In the genomic region with DNA sequence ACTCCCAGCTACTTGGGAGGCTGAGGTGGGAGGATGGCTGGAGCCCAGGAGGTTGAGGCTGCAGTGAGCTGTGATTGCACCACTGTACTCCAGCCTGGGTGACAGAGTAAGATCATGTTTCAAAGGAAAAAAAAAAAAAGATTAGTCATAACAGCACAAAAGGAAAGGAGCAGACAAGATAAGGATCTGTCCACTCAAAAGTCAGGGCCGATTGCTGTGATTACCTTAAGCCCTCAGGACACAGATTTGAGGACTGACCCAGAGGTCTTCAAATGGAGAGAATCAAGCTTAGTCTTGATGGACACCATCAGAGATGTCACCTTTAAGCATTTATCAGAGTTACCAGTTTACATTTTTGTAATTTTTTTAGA, we compare ENCODE assay signal across 25 cellular contexts. TPM values are rescaled to one million over a fixed set of nuclear protein-coding genes. Genes with fewer than 3 reads are reported as not detected.
A peak's percentile ranks its signal among the peaks of the same experiment; 100 is the strongest.
DNase-seq lines count a peak whose midpoint lies in the region; TF ChIP-seq lines count a peak whose summit lies in the region.
"Had no signal": no experiment of that assay in that cellular context is flagged by ENCODE, and none has a peak within 500 bp of the region (broad histone marks: within the 10 kb centered on the region; RNA-seq: fewer than 3 reads in every experiment).

No MANE protein-coding gene starts in this region.

- TF ChIP-seq CTCF in Caco-2 (IDR thresholded peaks at IDR 0.05; ENCODE audit: insufficient read depth in 1 of 2, low read depth in 1 of 2, low read length in 1 of 2, severe bottlenecking in 1 of 2, unreplicated experiment in 1 of 2) (no peak), HEK293 (tag by site-specific recombination; IDR thresholded peaks at IDR 0.05) (no peak), fibroblast of villous mesenchyme (IDR thresholded peaks at IDR 0.05; ENCODE audit: insufficient read depth, low read depth, low read length) (no peak), colonic mucosa (IDR thresholded peaks at IDR 0.05) (no peak)

- no TSS peak for BruUV-seq in Caco-2 (replicated peaks; lab: Mats Ljungman, UMichigan)

- DNase-seq in Caco-2 (peak; percentile 60 to 76), SW480 (ENCODE audit: low spot score) (peak; percentile 51), fibroblast of villous mesenchyme (ENCODE audit: low read depth) (peak; percentile 51), colonic mucosa (no peak), T1000 (lab: John Stamatoyannopoulos, UW) (no peak), kidney glomerular epithelial cell (lab: John Stamatoyannopoulos, UW) (no peak)
- no peak for DNase-seq in stimulated activated CD4-positive, alpha-beta T cell treated with anti-CD3 and anti-CD28 coated beads, Interleukin-1b, Interleukin-23, amount 100 ng/mL, for 48 hours
- DNase-seq: activated CD4-positive, alpha-beta T cell treated with anti-CD3 and anti-CD28 coated beads, Interleukin-2, amount 10 ng/mL, durations not matched to agents 7 days and 5 days; activated CD8-positive, alpha-beta memory T cell treated with anti-CD3 and anti-CD28 coated beads, Interleukin-2, amount 50 U/mL, for 48 hours; activated effector memory CD4-positive, alpha-beta T cell treated with anti-CD3 and anti-CD28 coated beads, Interleukin-2, amount 50 U/mL, for 16 hours; amniotic stem cell; CD4-positive, CD25-positive, alpha-beta regulatory T cell; DMS79 treated with DMSO at 0.1 percent for 48 hours; dorsolateral prefrontal cortex; erythroblast; mesendoderm; naive B cell; NCI-H1436; NCI-H526 treated with DMSO at 0.1 percent for 48 hours; stimulated activated CD4-positive, alpha-beta T cell treated with anti-CD3 and anti-CD28 coated beads, Interleukin-2, amount 100 ng/mL, for 24 hours; stimulated activated naive B cell treated with anti-CD40 and anti-IgM and Interleukin-4, amounts not matched to agents 10 μg/mL and 1 μg/mL and 100 μg/mL, for 72 hours; T-helper 1 cell; testis had no signal

- H3K9me3 Mint-ChIP-seq in Caco-2 (ENCODE audit: unreplicated experiment) = no peaks in the 10 kb centered on the region
- H3K9me3 Mint-ChIP-seq: activated CD4-positive, alpha-beta T cell treated with anti-CD3 and anti-CD28 coated beads, Interleukin-2, amount 10 ng/mL, durations not matched to agents 7 days and 5 days; CD4-positive, CD25-positive, alpha-beta regulatory T cell; naive B cell; stimulated activated naive B cell treated with anti-CD40 and anti-IgM and Interleukin-4, amounts not matched to agents 10 μg/mL and 1 μg/mL and 100 μg/mL, for 72 hours had no signal

- H3K36me3 ChIP-seq in Caco-2 (ENCODE audit: control insufficient read depth, insufficient read depth, low read length) (peaks cover 2% of the 10 kb centered on the region; the same call in 1 of the 2 replicates), HEK293 (ENCODE audit: control insufficient read depth in 2 of 2, insufficient read depth in 1 of 2, low read length in 2 of 2) (no peaks in the 10 kb centered on the region), colonic mucosa (no peaks in the 10 kb centered on the region)
- H3K36me3 ChIP-seq: HAP-1 had no signal

- CTCF ChIA-PET in Caco-2 (lab: Charles Lee) (interaction anchor here (0.7 to 1.5 kb wide), 2 partner anchors 17 to 53 kb away, joined by 3 to 9 read pairs; no protein-coding TSS in a partner anchor), HEK293 (lab: Yijun Ruan, JAX) (no interaction called here)

- H3K27me3 ChIP-seq in Caco-2 (replicated peaks; ENCODE audit: control insufficient read depth, insufficient read depth, low read length) (no peaks in the 10 kb centered on the region), colonic mucosa (no peaks in the 10 kb centered on the region)
- H3K27me3 ChIP-seq: dorsolateral prefrontal cortex, testis had no signal

- no peaks in the 10 kb centered on the region for H3K9me3 ChIP-seq in Caco-2
- H3K9me3 ChIP-seq in HEK293 (ENCODE audit: control insufficient read depth, insufficient read depth, low read depth, low read length) = no peaks in the 10 kb centered on the region
- H3K9me3 ChIP-seq in colonic mucosa = no peaks in the 10 kb centered on the region
- H3K9me3 ChIP-seq: HAP-1, testis had no signal

- H3K4me3 ChIP-seq in Caco-2 (ENCODE audit: low read depth, low read length) (no peak overlapping the region), HEK293 (ENCODE audit: low read depth, low read length) (no peak overlapping the region), fibroblast of villous mesenchyme (ENCODE audit: low read depth, low read length) (no peak overlapping the region), colonic mucosa (no peak overlapping the region)
- H3K4me3 ChIP-seq: dorsolateral prefrontal cortex, HAP-1, testis had no signal

- H3K36me3 Mint-ChIP-seq in Caco-2 (ENCODE audit: insufficient read depth, unreplicated experiment) = peaks cover 57% of the 10 kb centered on the region
- H3K36me3 Mint-ChIP-seq: CD4-positive, CD25-positive, alpha-beta regulatory T cell; naive B cell had no signal

- no peak overlapping the region for H3K4me3 Mint-ChIP-seq in Caco-2 (ENCODE audit: unreplicated experiment)
- H3K4me3 Mint-ChIP-seq: activated CD4-positive, alpha-beta T cell treated with anti-CD3 and anti-CD28 coated beads, Interleukin-2, amount 10 ng/mL, durations not matched to agents 7 days and 5 days; CD4-positive, CD25-positive, alpha-beta regulatory T cell; naive B cell; stimulated activated naive B cell treated with anti-CD40 and anti-IgM and Interleukin-4, amounts not matched to agents 10 μg/mL and 1 μg/mL and 100 μg/mL, for 72 hours had no signal

- no peak overlapping the region for H3K27ac ChIP-seq in HEK293 (ENCODE audit: extremely low read depth, low read depth, low read length)
- H3K27ac ChIP-seq in colonic mucosa = no peak overlapping the region
- H3K27ac ChIP-seq: dorsolateral prefrontal cortex, testis had no signal

- no peaks in the 10 kb centered on the region for H3K27me3 Mint-ChIP-seq in Caco-2 (ENCODE audit: insufficient read depth, unreplicated experiment)

- H3K4me1 ChIP-seq in Caco-2 (peaks cover 27% of the 10 kb centered on the region), HEK293 (ENCODE audit: control insufficient read depth, insufficient read depth, low read length) (no peaks in the 10 kb centered on the region), colonic mucosa (no peaks in the 10 kb centered on the region)
- H3K4me1 ChIP-seq: HAP-1, testis had no signal

- H3K9ac ChIP-seq in colonic mucosa (ENCODE audit: low read depth in 2 of 2, low read length in 2 of 2) = no peak overlapping the region

- peaks cover 27% of the 10 kb centered on the region for H3K4me1 Mint-ChIP-seq in Caco-2 (ENCODE audit: low read depth, unreplicated experiment)
- H3K4me1 Mint-ChIP-seq: CD4-positive, CD25-positive, alpha-beta regulatory T cell had no signal

- intact Hi-C loops in Caco-2 (cut with micrococcal nuclease; ENCODE audit: unreplicated experiment) = loop anchor here (2.0 kb wide), 1 partner anchor 17 kb away; no protein-coding TSS in a partner anchor
- intact Hi-C loops in colonic mucosa (cut with DNase I) = no loop called here

- POLR2A ChIA-PET in Caco-2 (lab: Charles Lee) = interaction anchor here (0.9 to 1.1 kb wide), 2 partner anchors 17 kb away, joined by 3 to 7 read pairs; no protein-coding TSS in a partner anchor
- POLR2A ChIA-PET in HEK293 (lab: Yijun Ruan, JAX) = no interaction called here

- H3K27ac Mint-ChIP-seq in Caco-2 (ENCODE audit: unreplicated experiment) = peak overlapping the region; percentile 15
- H3K27ac Mint-ChIP-seq: activated CD4-positive, alpha-beta T cell treated with anti-CD3 and anti-CD28 coated beads, Interleukin-2, amount 10 ng/mL, durations not matched to agents 7 days and 5 days; CD4-positive, CD25-positive, alpha-beta regulatory T cell; stimulated activated naive B cell treated with anti-CD40 and anti-IgM and Interleukin-4, amounts not matched to agents 10 μg/mL and 1 μg/mL and 100 μg/mL, for 72 hours had no signal

TF ChIP-seq in HEK293, 187 proteins besides CTCF, POLR2A, EP300 and RAD21:
- TF ChIP-seq, protein P1, sequence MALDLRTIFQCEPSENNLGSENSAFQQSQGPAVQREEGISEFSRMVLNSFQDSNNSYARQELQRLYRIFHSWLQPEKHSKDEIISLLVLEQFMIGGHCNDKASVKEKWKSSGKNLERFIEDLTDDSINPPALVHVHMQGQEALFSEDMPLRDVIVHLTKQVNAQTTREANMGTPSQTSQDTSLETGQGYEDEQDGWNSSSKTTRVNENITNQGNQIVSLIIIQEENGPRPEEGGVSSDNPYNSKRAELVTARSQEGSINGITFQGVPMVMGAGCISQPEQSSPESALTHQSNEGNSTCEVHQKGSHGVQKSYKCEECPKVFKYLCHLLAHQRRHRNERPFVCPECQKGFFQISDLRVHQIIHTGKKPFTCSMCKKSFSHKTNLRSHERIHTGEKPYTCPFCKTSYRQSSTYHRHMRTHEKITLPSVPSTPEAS (tag by site-specific recombination; IDR thresholded peaks at IDR 0.05) = no peak
- TF ChIP-seq, protein P2, sequence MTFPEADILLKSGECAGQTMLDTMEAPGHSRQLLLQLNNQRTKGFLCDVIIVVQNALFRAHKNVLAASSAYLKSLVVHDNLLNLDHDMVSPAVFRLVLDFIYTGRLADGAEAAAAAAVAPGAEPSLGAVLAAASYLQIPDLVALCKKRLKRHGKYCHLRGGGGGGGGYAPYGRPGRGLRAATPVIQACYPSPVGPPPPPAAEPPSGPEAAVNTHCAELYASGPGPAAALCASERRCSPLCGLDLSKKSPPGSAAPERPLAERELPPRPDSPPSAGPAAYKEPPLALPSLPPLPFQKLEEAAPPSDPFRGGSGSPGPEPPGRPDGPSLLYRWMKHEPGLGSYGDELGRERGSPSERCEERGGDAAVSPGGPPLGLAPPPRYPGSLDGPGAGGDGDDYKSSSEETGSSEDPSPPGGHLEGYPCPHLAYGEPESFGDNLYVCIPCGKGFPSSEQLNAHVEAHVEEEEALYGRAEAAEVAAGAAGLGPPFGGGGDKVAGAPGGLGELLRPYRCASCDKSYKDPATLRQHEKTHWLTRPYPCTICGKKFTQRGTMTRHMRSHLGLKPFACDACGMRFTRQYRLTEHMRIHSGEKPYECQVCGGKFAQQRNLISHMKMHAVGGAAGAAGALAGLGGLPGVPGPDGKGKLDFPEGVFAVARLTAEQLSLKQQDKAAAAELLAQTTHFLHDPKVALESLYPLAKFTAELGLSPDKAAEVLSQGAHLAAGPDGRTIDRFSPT (tag by site-specific recombination; IDR thresholded peaks at IDR 0.05) = peak; percentile 25; the same call in 1 of the 2 replicates
- TF ChIP-seq ZNF548 (tag by site-specific recombination; IDR thresholded peaks at IDR 0.05) = 0 out of 2 replicates have a peak, but pooled peaks have one; percentile 14
- TF ChIP-seq GLIS1 (tag by site-specific recombination; IDR thresholded peaks at IDR 0.05) = 0 out of 2 replicates have a peak, but pooled peaks have one; percentile 14

RNA-seq across cellular contexts. Expression of a gene that starts 23.9 kb away (rescaled TPM):
- total RNA-seq in Caco-2 (2022) (51.8 and 69.8 TPM in 2 replicates), fibroblast of villous mesenchyme (110 and 199 TPM in 2 replicates), colonic mucosa (10 to 100 TPM in 1 of 2 donors, 1 to 10 TPM in 1; 5.1 to 10.7 TPM)

Comparison
In these comparisons a context has a peak if more than half of its experiments do, and no peak if none do; other contexts are left out.
1. DNase-seq: peak in Caco-2 (2 of 2), SW480 (single experiment) and fibroblast of villous mesenchyme (single experiment); none in colonic mucosa (single experiment), T1000 (single experiment), kidney glomerular epithelial cell (single experiment) and stimulated activated CD4-positive, alpha-beta T cell treated with anti-CD3 and anti-CD28 coated beads, Interleukin-1b, Interleukin-23, amount 100 ng/mL, for 48 hours (single experiment).